1 cellular context compared by ENCODE assay signal in genomic region chr13:79528759-79529191, GRCh38.
A peak's percentile ranks its signal among the peaks of the same experiment; 100 is the strongest.
TF ChIP-seq lines count a peak whose summit lies in the region.

No MANE protein-coding gene starts in this region.

TF ChIP-seq in K562, 482 proteins besides CTCF, POLR2A, EP300 and RAD21:
- TF ChIP-seq BRD9 (IDR thresholded peaks at IDR 0.05; ENCODE audit: low read depth, partially characterized antibody), result no peak
- TF ChIP-seq GABPB2 (CRISPR knock-in tag; conservative IDR thresholded peaks at IDR 0.05), result no peak
- TF ChIP-seq BRCA1 (IDR thresholded peaks at IDR 0.05), result peak; percentile 19; the same call in 1 of the 2 replicates
- TF ChIP-seq BRCA1 (CRISPR knock-in tag; IDR thresholded peaks at IDR 0.05), result no peak
- TF ChIP-seq HNRNPUL1 (IDR thresholded peaks at IDR 0.05; ENCODE audit: low read length), result no peak
